In the genomic region with DNA sequence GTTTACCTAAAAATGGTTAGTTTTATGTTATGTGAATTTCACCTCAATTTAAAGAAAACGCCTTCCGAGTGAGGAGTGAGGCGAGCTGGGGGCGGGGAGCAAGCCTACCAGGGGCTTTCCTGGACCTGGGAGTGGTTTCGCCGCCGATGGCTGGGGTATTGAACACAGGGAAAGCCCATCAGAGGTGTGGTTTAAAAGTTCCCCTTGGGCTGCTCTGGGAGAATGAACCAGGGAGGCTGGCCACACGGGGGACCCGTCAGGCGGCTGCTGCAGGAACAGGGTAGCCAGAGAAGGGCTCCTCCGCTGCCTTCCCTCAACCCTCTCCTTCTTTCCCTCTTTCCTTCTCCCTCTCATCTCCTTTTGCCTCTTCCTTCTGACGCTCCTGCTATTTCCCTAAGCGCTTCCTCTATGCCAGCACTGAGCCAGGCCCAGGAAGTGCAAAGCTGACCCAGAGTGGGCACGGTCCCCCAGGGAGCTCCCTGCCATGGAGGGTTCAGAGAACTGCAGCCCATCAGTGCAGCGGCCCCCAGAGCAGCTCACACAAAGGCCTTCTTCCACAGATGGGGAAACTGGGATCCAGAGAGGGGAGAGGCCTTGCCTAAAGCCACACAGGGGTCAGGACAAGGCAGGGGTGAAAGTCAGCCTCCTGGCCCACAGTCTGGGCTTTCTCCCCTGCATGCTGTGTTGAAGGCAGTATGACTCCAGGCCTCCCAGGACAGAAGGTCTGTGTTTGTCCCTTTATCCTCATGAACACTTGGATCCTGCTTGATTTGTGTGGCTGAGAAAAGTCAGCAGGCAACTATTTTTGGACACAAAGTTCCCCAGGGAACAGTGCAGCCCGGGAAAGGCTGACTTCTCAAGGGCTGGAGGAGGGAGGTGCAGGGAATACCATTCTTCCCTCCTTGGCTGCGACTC, we compare ENCODE assay signal across 8 cellular contexts. TPM values are rescaled to one million over a fixed set of nuclear protein-coding genes. Genes with fewer than 3 reads are reported as not detected.
A peak's percentile ranks its signal among the peaks of the same experiment; 100 is the strongest.
DNase-seq lines count a peak whose midpoint lies in the region; ATAC-seq and TF ChIP-seq lines count a peak whose summit lies in the region.

No MANE protein-coding gene starts in this region.

- H3K9ac ChIP-seq in NT2/D1 (ENCODE audit: insufficient read length, low read depth): peak overlapping the region; percentile 72

- no peaks in the 10 kb centered on the region for H3K9me3 ChIP-seq in NT2/D1 (ENCODE audit: insufficient read depth, low read length)

- no peaks in the 10 kb centered on the region for H3K27me3 ChIP-seq in NT2/D1 (ENCODE audit: insufficient read depth, insufficient read length)
- H3K27me3 ChIP-seq in foreskin keratinocyte: no peaks in the 10 kb centered on the region

- no peak overlapping the region for H3K4me3 ChIP-seq in NT2/D1 (ENCODE audit: insufficient read length, low read depth)

- DNase-seq in GM13977 (ENCODE audit: low spot score) (peak; percentile 61), NT2/D1 (ENCODE audit: low read depth, low spot score) (no peak), hepatic stellate cell (ENCODE audit: low spot score) (peak; percentile 77), inferior parietal cortex (ENCODE audit: extremely low spot score) (no peak), foreskin keratinocyte (no peak)
- DNase-seq in activated gamma-delta T cell treated with anti-CD3 and anti-CD28 coated beads, Interleukin-2, amount 50 U/mL, for 16 hours (ENCODE audit: low read depth): peak; percentile 62
- DNase-seq in stimulated activated CD4-positive, alpha-beta T cell treated with anti-CD3 and anti-CD28 coated beads, Interleukin-1b, Interleukin-23, amount 100 ng/mL, for 4 hours (ENCODE audit: low read depth in 2 of 2): peak; percentile 27 to 65

- TF ChIP-seq CTCF in GM13977 (IDR thresholded peaks at IDR 0.05; ENCODE audit: extremely low read depth, insufficient read depth, missing control alignments) (peak; percentile 45), foreskin keratinocyte (conservative IDR thresholded peaks at IDR 0.05) (no peak)

- H3K4me1 ChIP-seq in NT2/D1 (ENCODE audit: insufficient read depth, insufficient read length) (peaks cover 29% of the 10 kb centered on the region), foreskin keratinocyte (peaks cover 8% of the 10 kb centered on the region)

- ATAC-seq in foreskin keratinocyte (no peak), GM18870 (IDR thresholded peaks at IDR 0.05; ENCODE audit: unreplicated experiment) (no peak)

- in situ Hi-C loops in GM13977 (cut with MboI; ENCODE audit: low pct_unique_long_range_greater_than_20kb, low sequenced_read_pairs, unreplicated experiment): no loop called here

- H3K27ac ChIP-seq in foreskin keratinocyte: no peak overlapping the region

- H3K36me3 ChIP-seq in NT2/D1 (ENCODE audit: insufficient read depth, insufficient read length, low read length): peaks cover 27% of the 10 kb centered on the region

RNA-seq across cellular contexts. Expression of a gene that starts 4.6 kb away (rescaled TPM):
- 5.4 and 7.9 TPM in 2 replicates for total RNA-seq in foreskin keratinocyte
- polyA plus RNA-seq in foreskin keratinocyte: 4.0 and 5.8 TPM in 2 replicates

RNA-seq across cellular contexts. Expression of a gene that starts 53.5 kb away (rescaled TPM):
- not detected in 2 replicates for total RNA-seq in foreskin keratinocyte
- polyA plus RNA-seq in foreskin keratinocyte: not detected in 2 replicates

Comparison
In these comparisons a context has a peak if more than half of its experiments do, and no peak if none do; other contexts are left out.
1. DNase-seq: peak in GM13977 (single experiment), activated gamma-delta T cell treated with anti-CD3 and anti-CD28 coated beads, Interleukin-2, amount 50 U/mL, for 16 hours (single experiment), hepatic stellate cell (single experiment) and stimulated activated CD4-positive, alpha-beta T cell treated with anti-CD3 and anti-CD28 coated beads, Interleukin-1b, Interleukin-23, amount 100 ng/mL, for 4 hours (2 of 2); none in NT2/D1 (single experiment), inferior parietal cortex (single experiment) and foreskin keratinocyte (0 of 2).